Comparison of ENCODE assay signal across 28 cellular contexts in genomic region chr1:37098196-37098595, GRCh38.
"Had no signal": no experiment of that assay in that cellular context is flagged by ENCODE, and none has a peak within 500 bp of the region (broad histone marks: within the 10 kb centered on the region; RNA-seq: fewer than 3 reads in every experiment).

No MANE protein-coding gene starts in this region.

- H3K79me2 ChIP-seq: parathyroid adenoma had no signal

- H3K9ac ChIP-seq: parathyroid adenoma had no signal

- H3K9me3 Mint-ChIP-seq: stimulated activated naive CD8-positive, alpha-beta T cell treated with anti-CD3 and anti-CD28 coated beads, Interleukin-15, amount 100 ng/mL, for 72 hours; T-helper 2 cell treated with Interferon-gamma antibody and Interleukin-4, amounts not matched to agents 5 μg/mL and 100 μg/mL, for 36 hours; type B pancreatic cell had no signal

- H3K27me3 ChIP-seq: vagina had no signal

- H3K4me1 Mint-ChIP-seq: stimulated activated naive CD8-positive, alpha-beta T cell treated with anti-CD3 and anti-CD28 coated beads, Interleukin-15, amount 100 ng/mL, for 72 hours had no signal

- ATAC-seq: left colon; naive thymus-derived CD4-positive, alpha-beta T cell; stimulated activated memory B cell treated with anti-CD40 and anti-IgM and Interleukin-4, amounts not matched to agents 10 μg/mL and 1 μg/mL and 100 μg/mL, for 72 hours; stimulated activated naive CD8-positive, alpha-beta T cell treated with anti-CD3 and anti-CD28 coated beads, Interleukin-15, amount 100 ng/mL, for 72 hours had no signal

- H3K9me3 ChIP-seq: esophagus squamous epithelium, psoas muscle, sigmoid colon, vagina had no signal

- H3K4me3 ChIP-seq: esophagus squamous epithelium, psoas muscle, sigmoid colon, vagina had no signal

- DNase-seq: activated CD4-positive, alpha-beta T cell treated with anti-CD3 and anti-CD28 coated beads for 48 hours; activated CD4-positive, alpha-beta T cell treated with anti-CD3 and anti-CD28 coated beads, Interleukin-2, amount 50 U/mL, for 48 hours; activated CD8-positive, alpha-beta memory T cell treated with anti-CD3 and anti-CD28 coated beads for 24 hours; activated effector memory CD4-positive, alpha-beta T cell treated with Interleukin-2 at 50 U/mL for 16 hours; activated naive CD4-positive, alpha-beta T cell treated with Interleukin-2 at 50 U/mL for 16 hours; anterior cingulate cortex; dermis blood vessel endothelial cell; effector CD4-positive, alpha-beta T cell; esophagus squamous epithelium; foreskin melanocyte; left colon; midbrain; naive thymus-derived CD4-positive, alpha-beta T cell; nucleus accumbens; psoas muscle; sigmoid colon; small intestine; stimulated activated CD4-positive, alpha-beta T cell treated with anti-CD3 and anti-CD28 coated beads, Interleukin-4, amount 100 ng/mL, for 24 hours; stimulated activated naive CD8-positive, alpha-beta T cell treated with anti-CD3 and anti-CD28 coated beads, Interleukin-15, amount 100 ng/mL, for 72 hours; substantia nigra had no signal

- H3K36me3 Mint-ChIP-seq: activated naive CD8-positive, alpha-beta T cell; naive thymus-derived CD4-positive, alpha-beta T cell; stimulated activated memory B cell treated with anti-CD40 and anti-IgM and Interleukin-4, amounts not matched to agents 10 μg/mL and 1 μg/mL and 100 μg/mL, for 72 hours; type B pancreatic cell had no signal

- H3K27ac Mint-ChIP-seq: activated naive CD8-positive, alpha-beta T cell; naive thymus-derived CD4-positive, alpha-beta T cell; stimulated activated memory B cell treated with anti-CD40 and anti-IgM and Interleukin-4, amounts not matched to agents 10 μg/mL and 1 μg/mL and 100 μg/mL, for 72 hours; stimulated activated naive CD8-positive, alpha-beta T cell treated with anti-CD3 and anti-CD28 coated beads, Interleukin-15, amount 100 ng/mL, for 72 hours; T-helper 2 cell treated with Interferon-gamma antibody and Interleukin-4, amounts not matched to agents 5 μg/mL and 100 μg/mL, for 36 hours; type B pancreatic cell had no signal

- H3K36me3 ChIP-seq: esophagus squamous epithelium, sigmoid colon, vagina had no signal

- H2AFZ ChIP-seq: parathyroid adenoma had no signal

- H3K27ac ChIP-seq: esophagus squamous epithelium, parathyroid adenoma, psoas muscle, sigmoid colon, vagina had no signal

- H3K4me3 Mint-ChIP-seq: activated naive CD8-positive, alpha-beta T cell; naive thymus-derived CD4-positive, alpha-beta T cell; stimulated activated memory B cell treated with anti-CD40 and anti-IgM and Interleukin-4, amounts not matched to agents 10 μg/mL and 1 μg/mL and 100 μg/mL, for 72 hours; stimulated activated naive CD8-positive, alpha-beta T cell treated with anti-CD3 and anti-CD28 coated beads, Interleukin-15, amount 100 ng/mL, for 72 hours; T-helper 2 cell treated with Interferon-gamma antibody and Interleukin-4, amounts not matched to agents 5 μg/mL and 100 μg/mL, for 36 hours; type B pancreatic cell had no signal

- FAIRE-seq: colon, keratinocyte, small intestine had no signal

- H3K4me1 ChIP-seq: esophagus squamous epithelium, parathyroid adenoma, psoas muscle, sigmoid colon, vagina had no signal
